In the genomic region with DNA sequence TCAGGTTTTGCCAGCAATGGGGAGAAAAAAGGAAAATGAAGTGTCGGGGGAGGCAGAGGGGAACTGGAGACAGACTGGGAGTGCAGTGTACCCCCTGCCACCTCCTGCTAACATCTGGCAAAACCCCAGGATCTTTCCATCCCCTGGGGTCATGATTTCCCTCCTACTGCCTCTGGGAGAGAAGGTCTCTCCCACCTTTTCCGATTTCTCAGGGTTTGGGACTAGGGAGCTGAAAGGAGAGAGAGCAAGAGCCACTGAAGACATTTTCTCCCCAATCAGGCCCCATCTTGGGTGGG, we compare ENCODE assay signal across 8 cellular contexts. TPM values are rescaled to one million over a fixed set of nuclear protein-coding genes. Genes with fewer than 3 reads are reported as not detected.
DNase-seq lines count a peak whose midpoint lies in the region; ATAC-seq and TF ChIP-seq lines count a peak whose summit lies in the region.

No MANE protein-coding gene starts in this region.

- H3K4me3 Mint-ChIP-seq in activated CD8-positive, alpha-beta memory T cell treated with anti-CD3 and anti-CD28 coated beads, Interleukin-2, amount 10 ng/mL, durations not matched to agents 7 days and 5 days: no peak overlapping the region

- no peaks in the 10 kb centered on the region for H3K27me3 Mint-ChIP-seq in activated CD8-positive, alpha-beta memory T cell treated with anti-CD3 and anti-CD28 coated beads, Interleukin-2, amount 10 ng/mL, durations not matched to agents 7 days and 5 days

- peak overlapping the region; percentile 52 for H3K27ac Mint-ChIP-seq in activated CD8-positive, alpha-beta memory T cell treated with anti-CD3 and anti-CD28 coated beads, Interleukin-2, amount 10 ng/mL, durations not matched to agents 7 days and 5 days

- H3K9me3 ChIP-seq in mucosa of stomach (ENCODE audit: control insufficient read depth, low read length): no peaks in the 10 kb centered on the region
- H3K9me3 ChIP-seq in transverse colon: no peaks in the 10 kb centered on the region

- H3K27ac ChIP-seq in caudate nucleus (ENCODE audit: low read depth, low read length): peak overlapping the region; percentile 58
- peak overlapping the region; percentile 80 to 94 (median 90) for H3K27ac ChIP-seq in transverse colon

- TF ChIP-seq POLR2A in transverse colon (IDR thresholded peaks at IDR 0.05): no peak

- H3K27me3 ChIP-seq in mucosa of stomach (ENCODE audit: control insufficient read depth, insufficient read depth, low read length): peaks cover 16% of the 10 kb centered on the region
- peaks cover 28% of the 10 kb centered on the region for H3K27me3 ChIP-seq in transverse colon

- CTCF ChIA-PET in activated CD8-positive, alpha-beta memory T cell treated with anti-CD3 and anti-CD28 coated beads, Interleukin-2, amount 10 ng/mL, durations not matched to agents 7 days and 5 days (lab: Charles Lee): interaction anchor here (0.9 to 4.3 kb wide), 4 partner anchors 9 to 140 kb away, joined by 3 to 29 read pairs (median 3); partner anchors contain the start of gene SF3A3

- no peaks in the 10 kb centered on the region for H3K9me3 Mint-ChIP-seq in activated CD8-positive, alpha-beta memory T cell treated with anti-CD3 and anti-CD28 coated beads, Interleukin-2, amount 10 ng/mL, durations not matched to agents 7 days and 5 days (ENCODE audit: low read depth)

- H3K36me3 ChIP-seq in mucosa of stomach (ENCODE audit: control insufficient read depth, insufficient read depth, low read length) (no peaks in the 10 kb centered on the region), transverse colon (no peaks in the 10 kb centered on the region)

- in situ Hi-C loops in transverse colon (cut with MboI; ENCODE audit: low pct_ligation_motif_present in 1 of 4, low pct_unique_long_range_greater_than_20kb in 1 of 4, low sequenced_read_pairs in 3 of 4): no loop called here

- peak overlapping the region; percentile 3 for H3K9ac ChIP-seq in mucosa of stomach (ENCODE audit: low read length)

- DNase-seq in activated CD8-positive, alpha-beta memory T cell treated with anti-CD3 and anti-CD28 coated beads, Interleukin-2, amount 10 ng/mL, durations not matched to agents 7 days and 5 days: no peak
- no peak for DNase-seq in activated CD8-positive, alpha-beta memory T cell treated with anti-CD3 and anti-CD28 coated beads, Interleukin-2, amount 50 U/mL, for 48 hours
- DNase-seq in caudate nucleus (lab: John Stamatoyannopoulos, UW) (no peak), transverse colon (no peak), KG1 (lab: John Stamatoyannopoulos, UW) (no peak), NCI-H2196 (lab: John Stamatoyannopoulos, UW; ENCODE audit: unreplicated experiment) (no peak), NCI-H446 treated with DMSO at 0.1 percent for 48 hours (lab: John Stamatoyannopoulos, UW) (no peak)

- ATAC-seq in activated CD8-positive, alpha-beta memory T cell treated with anti-CD3 and anti-CD28 coated beads, Interleukin-2, amount 10 ng/mL, durations not matched to agents 7 days and 5 days: no peak

- intact Hi-C loops in transverse colon (cut with DNase I; ENCODE audit: low total_unique reads): no loop called here

- peaks cover 49% of the 10 kb centered on the region for H3K4me1 Mint-ChIP-seq in activated CD8-positive, alpha-beta memory T cell treated with anti-CD3 and anti-CD28 coated beads, Interleukin-2, amount 10 ng/mL, durations not matched to agents 7 days and 5 days

- no peak for TF ChIP-seq CTCF in transverse colon (IDR thresholded peaks at IDR 0.05)

- TF ChIP-seq EP300 in transverse colon (IDR thresholded peaks at IDR 0.05; ENCODE audit: low read depth): no peak

- WGBS in transverse colon (ENCODE audit: low coverage in 1 of 2), 2 donors: 40 to 84% methylated on average over 1 to 2 of the region's 2 CpGs

- H3K4me1 ChIP-seq in mucosa of stomach (ENCODE audit: control insufficient read depth, insufficient read depth, low read length) (peaks cover 60% of the 10 kb centered on the region), transverse colon (peaks cover 38 to 79% (median 60%) of the 10 kb centered on the region in 4 donors)

- H3K4me3 ChIP-seq in mucosa of stomach (ENCODE audit: low read length) (no peak overlapping the region), transverse colon (no peak overlapping the region)

- peaks cover 7% of the 10 kb centered on the region for H3K36me3 Mint-ChIP-seq in activated CD8-positive, alpha-beta memory T cell treated with anti-CD3 and anti-CD28 coated beads, Interleukin-2, amount 10 ng/mL, durations not matched to agents 7 days and 5 days

RNA-seq across cellular contexts. Expression of gene FHL3, which starts 5.1 kb away (rescaled TPM):
- 10 to 100 TPM; 13.5 to 14.5 TPM for total RNA-seq in activated CD8-positive, alpha-beta memory T cell treated with anti-CD3 and anti-CD28 coated beads, Interleukin-2, amount 10 ng/mL, durations not matched to agents 7 days and 5 days
- total RNA-seq in transverse colon: 10 to 100 TPM in 3 of 4 donors, 1 to 10 TPM in 1; 3.0 to 19.1 (median 12.2) TPM

RNA-seq across cellular contexts. Expression of gene SF3A3, which starts 10.4 kb away (rescaled TPM):
- 100 to 1,000 TPM in 1 of 2 experiments, 10 to 100 TPM in 1; 70.1 to 104 TPM for total RNA-seq in activated CD8-positive, alpha-beta memory T cell treated with anti-CD3 and anti-CD28 coated beads, Interleukin-2, amount 10 ng/mL, durations not matched to agents 7 days and 5 days
- 10 to 100 TPM; 17.7 to 55.0 (median 39.5) TPM for total RNA-seq in transverse colon

RNA-seq across cellular contexts. Expression of gene UTP11, which starts 12.4 kb away (rescaled TPM):
- total RNA-seq in activated CD8-positive, alpha-beta memory T cell treated with anti-CD3 and anti-CD28 coated beads, Interleukin-2, amount 10 ng/mL, durations not matched to agents 7 days and 5 days: 10 to 100 TPM; 32.4 to 49.6 TPM
- 10 to 100 TPM in 2 of 4 donors, 1 to 10 TPM in 2; 3.2 to 22.2 (median 15.3) TPM for total RNA-seq in transverse colon

RNA-seq across cellular contexts. Expression of gene POU3F1, which starts 46.4 kb away (rescaled TPM):
- total RNA-seq in activated CD8-positive, alpha-beta memory T cell treated with anti-CD3 and anti-CD28 coated beads, Interleukin-2, amount 10 ng/mL, durations not matched to agents 7 days and 5 days: under 1 TPM in 1 of 2 experiments, not detected in 1; 0.09 TPM
- not detected for total RNA-seq in transverse colon

RNA-seq across cellular contexts. Expression of gene INPP5B, which starts 53.3 kb away (rescaled TPM):
- 10 to 100 TPM; 37.6 to 39.9 TPM for total RNA-seq in activated CD8-positive, alpha-beta memory T cell treated with anti-CD3 and anti-CD28 coated beads, Interleukin-2, amount 10 ng/mL, durations not matched to agents 7 days and 5 days
- total RNA-seq in transverse colon: 10 to 100 TPM; 32.6 to 43.6 (median 39.1) TPM
